Comparison of ENCODE assay signal across 1 cellular context in genomic region chr1:234613992-234614584, GRCh38.
TF ChIP-seq lines count a peak whose summit lies in the region.

No MANE protein-coding gene starts in this region.

TF ChIP-seq in K562, 482 proteins besides CTCF, POLR2A, EP300 and RAD21 (continued from another document):
- no peak for TF ChIP-seq AFF1 (IDR thresholded peaks at IDR 0.05; ENCODE audit: low read depth in 1 of 2, partially characterized antibody in 2 of 2)
- 0 out of 2 replicates have a peak, but pooled peaks have one; percentile 39 for TF ChIP-seq KAT7 (CRISPR knock-in tag; IDR thresholded peaks at IDR 0.05; ENCODE audit: borderline replicate concordance)
- peak; percentile 36; the same call in 1 of the 2 replicates for TF ChIP-seq ZNF395 (CRISPR knock-in tag; IDR thresholded peaks at IDR 0.05)
- TF ChIP-seq ZNF311 (CRISPR knock-in tag; IDR thresholded peaks at IDR 0.05), result no peak
- peak; percentile 9; the same call in 1 of the 2 replicates for TF ChIP-seq SMARCA4 (IDR thresholded peaks at IDR 0.05)
- peak; percentile 60 for TF ChIP-seq MEIS2 (IDR thresholded peaks at IDR 0.05; ENCODE audit: partially characterized antibody)
- no peak for TF ChIP-seq ZNF583 (CRISPR knock-in tag; IDR thresholded peaks at IDR 0.05)
- TF ChIP-seq RCOR1 (IDR thresholded peaks at IDR 0.05; ENCODE audit: borderline replicate concordance in 1 of 2, low read depth in 2 of 2, low read length in 2 of 2), result 0 out of 4 replicates have a peak, but pooled peaks of 1 of the 2 experiments have one; percentile 19
- TF ChIP-seq ZNF668 (CRISPR knock-in tag; IDR thresholded peaks at IDR 0.05), result peak; percentile 41; the same call in 1 of the 2 replicates
- TF ChIP-seq DPF2 (IDR thresholded peaks at IDR 0.05), result peak; percentile 13; the same call in 1 of the 2 replicates
- TF ChIP-seq ZFX (CRISPR knock-in tag; IDR thresholded peaks at IDR 0.05), result no peak
